Comparison of ENCODE assay signal across 7 cellular contexts in genomic region chr9:130349398-130349797, GRCh38.
"Had no signal": no experiment of that assay in that cellular context is flagged by ENCODE, and none has a peak within 500 bp of the region (broad histone marks: within the 10 kb centered on the region; RNA-seq: fewer than 3 reads in every experiment).

No MANE protein-coding gene starts in this region.

- H3K27ac ChIP-seq: HL-60, KMS-11 had no signal

- H3K4me2 ChIP-seq: KMS-11 had no signal

- H3K4me3 ChIP-seq: K562 had no signal

- H3K9ac ChIP-seq: KMS-11 had no signal

- H3K27ac Mint-ChIP-seq: IgD-negative memory B cell had no signal

- H3K9me3 Mint-ChIP-seq: IgD-negative memory B cell had no signal

- ATAC-seq: HepG2, K562 had no signal

- H3K27me3 Mint-ChIP-seq: IgD-negative memory B cell had no signal

- DNase-seq: KBM-7, KG1 had no signal
